Comparison of ENCODE assay signal across 24 cellular contexts in the genomic region with DNA sequence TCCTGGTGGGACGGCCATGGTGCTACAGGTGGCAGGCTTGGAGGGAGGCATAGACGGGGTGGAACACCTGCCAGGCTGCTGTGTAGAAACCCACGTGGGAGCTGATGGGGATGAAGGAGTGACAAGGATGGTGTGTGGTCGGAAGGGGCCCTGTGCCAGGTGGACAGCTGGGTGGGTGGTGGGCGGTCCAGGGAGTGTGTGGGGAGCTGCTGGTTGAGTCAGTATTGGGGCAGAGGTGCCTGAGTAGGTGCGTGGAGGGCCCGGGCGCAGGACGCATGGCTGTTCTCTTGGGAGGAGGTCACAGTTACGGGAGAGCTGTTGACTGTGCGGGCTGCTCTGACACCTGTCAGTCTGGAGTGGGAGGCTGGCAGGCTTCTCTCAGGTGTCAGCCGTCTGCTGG. TPM values are rescaled to one million over a fixed set of nuclear protein-coding genes. Genes with fewer than 3 reads are reported as not detected.
DNase-seq lines count a peak whose midpoint lies in the region; ATAC-seq, FAIRE-seq and TF ChIP-seq lines count a peak whose summit lies in the region.
"Had no signal": no experiment of that assay in that cellular context is flagged by ENCODE, and none has a peak within 500 bp of the region (broad histone marks: within the 10 kb centered on the region; RNA-seq: fewer than 3 reads in every experiment).

No MANE protein-coding gene starts in this region.

- 0 out of 2 replicates have a peak overlapping the region, but pooled peaks have one; percentile 25 for H4K8ac ChIP-seq in H1 (ENCODE audit: extremely low read depth, insufficient read depth, low read length)

- no peak overlapping the region for H3K14ac ChIP-seq in H1 (ENCODE audit: insufficient read length)

- H3K4me3 ChIP-seq in SK-N-SH (ENCODE audit: low read depth in 2 of 2, low read length in 1 of 2): no peak overlapping the region
- no peak overlapping the region for H3K4me3 ChIP-seq in H1 (ENCODE audit: extremely low read depth in 1 of 4, insufficient read depth in 2 of 4, low read depth in 3 of 4, low read length in 4 of 4)
- no peak overlapping the region for H3K4me3 ChIP-seq in CD4-positive, alpha-beta memory T cell (ENCODE audit: low read length in 2 of 2)

- no peaks in the 10 kb centered on the region for H3K9me2 ChIP-seq in SK-N-SH

- peak overlapping the region; percentile 88 for H3K27ac Mint-ChIP-seq in progenitor cell of endocrine pancreas
- no peak overlapping the region for H3K27ac Mint-ChIP-seq in CD4-positive, alpha-beta memory T cell
- H3K27ac Mint-ChIP-seq: IgD-negative memory B cell had no signal

- H3K79me2 ChIP-seq in SK-N-SH (ENCODE audit: insufficient read depth) (no peaks in the 10 kb centered on the region), H1 (ENCODE audit: control insufficient read depth in 1 of 2, insufficient read depth in 2 of 2, low read length in 2 of 2) (no peaks in the 10 kb centered on the region)

- no peak overlapping the region for H4K5ac ChIP-seq in H1 (ENCODE audit: insufficient read length, low read depth, low read length)

- no peaks in the 10 kb centered on the region for H3K4me1 Mint-ChIP-seq in progenitor cell of endocrine pancreas (ENCODE audit: low read depth)
- no peaks in the 10 kb centered on the region for H3K4me1 Mint-ChIP-seq in CD4-positive, alpha-beta memory T cell

- no peaks in the 10 kb centered on the region for H3K4me1 ChIP-seq in SK-N-SH (ENCODE audit: control insufficient read depth in 1 of 2, insufficient read depth in 2 of 2, low read depth in 1 of 2, low read length in 1 of 2)
- no peaks in the 10 kb centered on the region for H3K4me1 ChIP-seq in H1 (replicated peaks in 1 of 4; ENCODE audit: control insufficient read depth in 3 of 4, insufficient read depth in 4 of 4, low read length in 3 of 4)
- no peaks in the 10 kb centered on the region for H3K4me1 ChIP-seq in CD4-positive, alpha-beta memory T cell (ENCODE audit: insufficient read depth, low read length)
- H3K4me1 ChIP-seq: BE2C had no signal

- H3K4me3 Mint-ChIP-seq in progenitor cell of endocrine pancreas (ENCODE audit: low read depth): no peak overlapping the region
- H3K4me3 Mint-ChIP-seq in CD4-positive, alpha-beta memory T cell: no peak overlapping the region
- H3K4me3 Mint-ChIP-seq: CD14-positive monocyte, IgD-negative memory B cell had no signal

- ATAC-seq in SK-N-SH treated with all-trans-retinoic acid at 6 μM for 48 hours: no peak
- ATAC-seq in HG02571 (IDR thresholded peaks at IDR 0.05; ENCODE audit: unreplicated experiment): no peak
- ATAC-seq: PC-3 had no signal

- no peak overlapping the region for H2BK20ac ChIP-seq in H1 (ENCODE audit: low read length)

- no peak overlapping the region for H2BK15ac ChIP-seq in H1 (ENCODE audit: low read length)

- no peak overlapping the region for H2BK12ac ChIP-seq in H1 (ENCODE audit: low read depth, low read length)

- TF ChIP-seq POLR2A in H1 (IDR thresholded peaks at IDR 0.05; ENCODE audit: control extremely low read depth in 1 of 2, low read depth in 2 of 2, low read length in 2 of 2): no peak

- H3K4ac ChIP-seq in H1 (replicated peaks; ENCODE audit: insufficient read length, low read depth, low read length): no peak overlapping the region

- no peaks in the 10 kb centered on the region for H4K20me1 ChIP-seq in SK-N-SH (ENCODE audit: insufficient read depth)
- H4K20me1 ChIP-seq in H1 (replicated peaks in 1 of 2; ENCODE audit: control insufficient read depth in 1 of 2, insufficient read depth in 2 of 2, low read length in 2 of 2): peaks cover 3 to 4% of the 10 kb centered on the region in 2 experiments

- 94% methylated on average over 11 of the region's 12 CpGs for WGBS in SK-N-SH (ENCODE audit: low lambda C conversion rate)
- 91% methylated on average over 11 of the region's 12 CpGs; no CpG with 5 or more reads in 1 of the 2 experiments for WGBS in H1 (ENCODE audit: extremely low coverage in 1 of 2, insufficient coverage in 1 of 2, insufficient read length in 1 of 2, insufficient replicate concordance in 2 of 2, low coverage in 1 of 2, low lambda C conversion rate in 2 of 2, missing lambda C conversion rate in 1 of 2), 2 experiments

- CTCF ChIA-PET in SK-N-SH (lab: Yijun Ruan, JAX): interaction anchor here (0.6 to 2.7 kb wide), 5 partner anchors 9 to 27 kb away, joined by 3 to 11 read pairs (median 5); a partner anchor contains a TSS
- CTCF ChIA-PET in H1 (lab: Charles Lee; ENCODE audit: partially characterized antibody): interaction anchor here (1.3 to 1.4 kb wide), 2 partner anchors 8 to 9 kb away, joined by 3 to 4 read pairs; no protein-coding TSS in a partner anchor
- CTCF ChIA-PET in CD4-positive, alpha-beta memory T cell (lab: Charles Lee; ENCODE audit: partially characterized antibody): no interaction called here

- FAIRE-seq in H1 (lab: Jason Lieb, UNC): no peak

- no peaks in the 10 kb centered on the region for H3K9me3 ChIP-seq in SK-N-SH
- peaks cover 12 to 16% of the 10 kb centered on the region in 2 experiments for H3K9me3 ChIP-seq in H1 (ENCODE audit: insufficient read depth in 2 of 2, low read depth in 1 of 2, low read length in 1 of 2)
- H3K9me3 ChIP-seq in CD4-positive, alpha-beta memory T cell (ENCODE audit: control insufficient read depth in 1 of 2, low read length in 2 of 2): no peaks in the 10 kb centered on the region
- H3K9me3 ChIP-seq: BE2C had no signal

- H3K27ac ChIP-seq in SK-N-SH (ENCODE audit: low read depth in 2 of 2, low read length in 1 of 2): no peak overlapping the region
- H3K27ac ChIP-seq in H1 (ENCODE audit: low read depth, low read length): no peak overlapping the region
- no peak overlapping the region for H3K27ac ChIP-seq in CD4-positive, alpha-beta memory T cell (ENCODE audit: low read depth, low read length)

- H3K23ac ChIP-seq in H1 (ENCODE audit: insufficient read length): no peak overlapping the region

- peaks cover 3% of the 10 kb centered on the region for H3K9me3 Mint-ChIP-seq in progenitor cell of endocrine pancreas (ENCODE audit: low read depth)
- H3K9me3 Mint-ChIP-seq in CD4-positive, alpha-beta memory T cell: peaks cover 0 to 2% (median 0%) of the 10 kb centered on the region in 8 donors
- H3K9me3 Mint-ChIP-seq: IgD-negative memory B cell had no signal

- no peak overlapping the region for H3K56ac ChIP-seq in H1 (replicated peaks; ENCODE audit: insufficient read length, low read depth, low read length)

- no peaks in the 10 kb centered on the region for H3K23me2 ChIP-seq in H1 (ENCODE audit: low read depth, low read length)

- H2AFZ ChIP-seq in SK-N-SH (ENCODE audit: low read depth): no peak overlapping the region
- no peak overlapping the region for H2AFZ ChIP-seq in H1 (ENCODE audit: low read length)

- no peaks in the 10 kb centered on the region for H3K27me3 Mint-ChIP-seq in progenitor cell of endocrine pancreas
- H3K27me3 Mint-ChIP-seq in CD4-positive, alpha-beta memory T cell: no peaks in the 10 kb centered on the region
- H3K27me3 Mint-ChIP-seq: IgD-negative memory B cell had no signal

- H3K36me3 ChIP-seq in SK-N-SH (replicated peaks in 1 of 2; ENCODE audit: control insufficient read depth in 1 of 2, insufficient read depth in 2 of 2, low read length in 1 of 2) (peaks cover 20 to 39% of the 10 kb centered on the region in 2 experiments), H1 (ENCODE audit: control insufficient read depth in 2 of 4, insufficient read depth in 4 of 4, low read length in 3 of 4) (peaks cover 4 to 51% (median 35%) of the 10 kb centered on the region in 4 experiments; a peak in 6 of 8 replicates)
- H3K36me3 ChIP-seq in CD4-positive, alpha-beta memory T cell (ENCODE audit: insufficient read depth, low read length): peaks cover 31% of the 10 kb centered on the region

- intact Hi-C loops in CD4-positive, alpha-beta memory T cell (cut with micrococcal nuclease): no loop called here

- H2BK5ac ChIP-seq in H1 (ENCODE audit: low read depth, low read length): no peak overlapping the region

- no peak overlapping the region for H3K9ac ChIP-seq in SK-N-SH
- no peak overlapping the region for H3K9ac ChIP-seq in H1 (replicated peaks in 1 of 4; ENCODE audit: extremely low read depth in 1 of 4, low read depth in 3 of 4, low read length in 3 of 4)

- POLR2A ChIA-PET in SK-N-SH (lab: Yijun Ruan, JAX) (no interaction called here), H1 (lab: Charles Lee; ENCODE audit: partially characterized antibody) (interaction anchor here (1.0 to 1.5 kb wide), 3 partner anchors 15 to 57 kb away, joined by 3 to 6 read pairs (median 3); a partner anchor contains a TSS)
- POLR2A ChIA-PET in CD4-positive, alpha-beta memory T cell (lab: Charles Lee; ENCODE audit: partially characterized antibody): no interaction called here

- DNase-seq in SK-N-SH (peak; percentile 24), GM13977 (ENCODE audit: low spot score) (peak; percentile 23), H1 (ENCODE audit: low read depth in 1 of 2, low spot score in 2 of 2) (no peak), progenitor cell of endocrine pancreas (ENCODE audit: low spot score, unreplicated experiment) (no peak)
- DNase-seq in CD4-positive, alpha-beta memory T cell: no peak
- DNase-seq: 8988T; ACHN; BE2C; Calu3; DMS153; DND-41; NCI-H1048; NCI-H1417; NCI-H1694; NCI-H2081; NCI-H446; NCI-H524 treated with DMSO at 0.1 percent for 48 hours; NCI-H82; NK-92 treated with Interleukin-12 subunit alpha and Interleukin-12 subunit beta, amount 100 ng/mL, for 24 hours; PC-3 had no signal

- TF ChIP-seq EP300 in SK-N-SH (IDR thresholded peaks at IDR 0.05; ENCODE audit: borderline replicate concordance in 1 of 2, low read depth in 1 of 2, low read length in 1 of 2) (no peak), H1 (IDR thresholded peaks at IDR 0.05; ENCODE audit: borderline replicate concordance in 1 of 2, low read depth in 2 of 2, low read length in 2 of 2) (no peak)

- no peak overlapping the region for H3K18ac ChIP-seq in H1 (ENCODE audit: extremely low read depth, low read length)

- H3F3A ChIP-seq in SK-N-SH (replicated peaks; ENCODE audit: insufficient read depth): no peaks in the 10 kb centered on the region

- in situ Hi-C loops in GM13977 (cut with MboI; ENCODE audit: low pct_unique_long_range_greater_than_20kb, low sequenced_read_pairs, unreplicated experiment): no loop called here

- TF ChIP-seq CTCF in SK-N-SH (IDR thresholded peaks at IDR 0.05): no peak
- no peak for TF ChIP-seq CTCF in GM13977 (IDR thresholded peaks at IDR 0.05; ENCODE audit: extremely low read depth, insufficient read depth, missing control alignments)
- TF ChIP-seq CTCF in H1 (IDR thresholded peaks at IDR 0.05; ENCODE audit: control extremely low read depth in 1 of 3, insufficient read depth in 1 of 3, low read depth in 1 of 3, low read length in 3 of 3): no peak
- no peak for TF ChIP-seq CTCF in progenitor cell of endocrine pancreas (IDR thresholded peaks at IDR 0.05; ENCODE audit: unreplicated experiment)

- no peak overlapping the region for H2AK5ac ChIP-seq in H1 (ENCODE audit: low read depth, low read length)

- TF ChIP-seq RAD21 in SK-N-SH (IDR thresholded peaks at IDR 0.05; ENCODE audit: low read length): no peak
- TF ChIP-seq RAD21 in H1 (IDR thresholded peaks at IDR 0.05 in 1 of 2, conservative IDR thresholded peaks at IDR 0.05 in 1 of 2; ENCODE audit: low read depth in 2 of 2, low read length in 2 of 2): no peak

- H3K4me2 ChIP-seq in SK-N-SH (no peak overlapping the region), H1 (ENCODE audit: insufficient read depth in 1 of 2, low read depth in 2 of 2, low read length in 2 of 2) (no peak overlapping the region)

- H4K91ac ChIP-seq in H1 (replicated peaks; ENCODE audit: insufficient read length, low read length): no peak overlapping the region

- no peak overlapping the region for H2BK120ac ChIP-seq in H1 (replicated peaks; ENCODE audit: low read depth, low read length)

- H3K79me1 ChIP-seq in H1 (ENCODE audit: low read depth, low read length): no peaks in the 10 kb centered on the region; the same call in 1 of the 2 replicates

- no peaks in the 10 kb centered on the region for H3K27me3 ChIP-seq in SK-N-SH (ENCODE audit: insufficient read depth)
- no peaks in the 10 kb centered on the region; a peak in 1 of 7 replicates for H3K27me3 ChIP-seq in H1 (replicated peaks in 1 of 4; ENCODE audit: control insufficient read depth in 3 of 4, extremely low read depth in 1 of 4, insufficient read depth in 3 of 4, low read length in 3 of 4)
- no peaks in the 10 kb centered on the region for H3K27me3 ChIP-seq in CD4-positive, alpha-beta memory T cell (ENCODE audit: insufficient read depth, low read length)
- H3K27me3 ChIP-seq: BE2C had no signal

- H3K36me3 Mint-ChIP-seq in progenitor cell of endocrine pancreas (ENCODE audit: insufficient read depth): peaks cover 50% of the 10 kb centered on the region
- H3K36me3 Mint-ChIP-seq in CD4-positive, alpha-beta memory T cell: peaks cover 33 to 46% of the 10 kb centered on the region in 2 donors

RNA-seq across cellular contexts. Expression of a gene that starts 12.6 kb away (rescaled TPM):
- 33.7 and 36.3 TPM in 2 replicates for polyA plus RNA-seq in SK-N-SH (2012; rRNA removed)
- 12.4 and 18.7 TPM in 2 replicates for polyA plus RNA-seq in SK-N-SH (2012; cell fraction: cytosol; rRNA removed)
- polyA plus RNA-seq in SK-N-SH (2012; cell fraction: nucleus; rRNA removed): 210 and 218 TPM in 2 replicates
- 8.1 and 8.3 TPM in 2 replicates for total RNA-seq in H1 (2021; fragmentation: NEBNext Ultra II Directional; extraction: Animal tissue kit (Norgen Biotek cat#: 25700))
- polyA plus RNA-seq in H1 (2011; rRNA removed): 3.4 and 9.8 TPM in 2 replicates
- polyA plus RNA-seq in H1 (2011; cell fraction: cytosol; rRNA removed): 7.6 TPM
- 34.5 TPM for polyA plus RNA-seq in H1 (2011; cell fraction: nucleus; rRNA removed)
- 7.6 to 12.7 TPM (median 8.9 TPM) in 4 replicates for polyA plus RNA-seq in H1 (2012, experiment 1 of 2)
- polyA plus RNA-seq in H1 (2012, experiment 2 of 2): 3.3 TPM
- 4.2 TPM for polyA plus RNA-seq in H1 (2013, experiment 1 of 2)
- 3.3 TPM for polyA plus RNA-seq in H1 (2013, experiment 2 of 2)
- 5.0 and 7.3 TPM in 2 replicates for polyA minus RNA-seq in H1 (2011; rRNA and poly(A)+ RNA removed)
- 10.3 TPM for polyA minus RNA-seq in H1 (2011; cell fraction: cytosol; rRNA and poly(A)+ RNA removed)
- polyA minus RNA-seq in H1 (2011; cell fraction: nucleus; rRNA and poly(A)+ RNA removed): 19.0 TPM
- 28.8 and 34.8 TPM in 2 replicates for total RNA-seq in progenitor cell of endocrine pancreas
- total RNA-seq in CD4-positive, alpha-beta memory T cell: 10 to 100 TPM; 48.7 to 53.9 TPM
- 1 to 10 TPM in 1 of 2 donors, under 1 TPM in 1; 0.93 to 5.9 TPM for polyA plus RNA-seq in CD4-positive, alpha-beta memory T cell

RNA-seq across cellular contexts. Expression of a gene that starts 20.0 kb away (rescaled TPM):
- polyA plus RNA-seq in SK-N-SH (2012; rRNA removed) (56.3 and 62.9 TPM in 2 replicates), H1 (2011; rRNA removed) (41.5 and 42.5 TPM in 2 replicates)
- polyA plus RNA-seq in SK-N-SH (2012; cell fraction: cytosol; rRNA removed): 31.8 and 41.4 TPM in 2 replicates
- 212 and 214 TPM in 2 replicates for polyA plus RNA-seq in SK-N-SH (2012; cell fraction: nucleus; rRNA removed)
- 47.4 and 49.7 TPM in 2 replicates for total RNA-seq in H1 (2021; fragmentation: NEBNext Ultra II Directional; extraction: Animal tissue kit (Norgen Biotek cat#: 25700))
- polyA plus RNA-seq in H1 (2011; cell fraction: cytosol; rRNA removed): 44.1 TPM
- polyA plus RNA-seq in H1 (2011; cell fraction: nucleus; rRNA removed): 91.5 TPM
- 33.8 to 49.1 TPM (median 39.8 TPM) in 4 replicates for polyA plus RNA-seq in H1 (2012, experiment 1 of 2)
- 14.9 TPM for polyA plus RNA-seq in H1 (2012, experiment 2 of 2)
- polyA plus RNA-seq in H1 (2013, experiment 1 of 2): 22.2 TPM
- polyA plus RNA-seq in H1 (2013, experiment 2 of 2): 20.1 TPM
- polyA minus RNA-seq in H1 (2011; rRNA and poly(A)+ RNA removed): 52.8 and 60.2 TPM in 2 replicates
- polyA minus RNA-seq in H1 (2011; cell fraction: cytosol; rRNA and poly(A)+ RNA removed): 26.1 TPM
- 42.9 TPM for polyA minus RNA-seq in H1 (2011; cell fraction: nucleus; rRNA and poly(A)+ RNA removed)
- 57.8 and 65.9 TPM in 2 replicates for total RNA-seq in progenitor cell of endocrine pancreas
- total RNA-seq in CD4-positive, alpha-beta memory T cell: 10 to 100 TPM; 98.9 to 99.5 TPM
- 10 to 100 TPM; 19.3 to 31.7 TPM for polyA plus RNA-seq in CD4-positive, alpha-beta memory T cell

RNA-seq across cellular contexts. Expression of a gene that starts 35.2 kb away (rescaled TPM):
- polyA plus RNA-seq in SK-N-SH (2012; rRNA removed): 36.3 and 51.1 TPM in 2 replicates
- polyA plus RNA-seq in SK-N-SH (2012; cell fraction: cytosol; rRNA removed): 32.5 and 40.9 TPM in 2 replicates
- 32.1 and 47.2 TPM in 2 replicates for polyA plus RNA-seq in SK-N-SH (2012; cell fraction: nucleus; rRNA removed)
- total RNA-seq in H1 (2021; fragmentation: NEBNext Ultra II Directional; extraction: Animal tissue kit (Norgen Biotek cat#: 25700)): 69.9 and 70.5 TPM in 2 replicates
- polyA plus RNA-seq in H1 (2011; rRNA removed): 58.3 and 82.3 TPM in 2 replicates
- polyA plus RNA-seq in H1 (2011; cell fraction: cytosol; rRNA removed): 74.7 TPM
- 77.7 TPM for polyA plus RNA-seq in H1 (2011; cell fraction: nucleus; rRNA removed)
- polyA plus RNA-seq in H1 (2012, experiment 1 of 2): 60.0 to 66.8 TPM (median 63.3 TPM) in 4 replicates
- 92.7 TPM for polyA plus RNA-seq in H1 (2012, experiment 2 of 2)
- polyA plus RNA-seq in H1 (2013, experiment 1 of 2): 60.0 TPM
- polyA plus RNA-seq in H1 (2013, experiment 2 of 2): 59.1 TPM
- 19.6 and 25.7 TPM in 2 replicates for polyA minus RNA-seq in H1 (2011; rRNA and poly(A)+ RNA removed)
- 31.5 TPM for polyA minus RNA-seq in H1 (2011; cell fraction: cytosol; rRNA and poly(A)+ RNA removed)
- polyA minus RNA-seq in H1 (2011; cell fraction: nucleus; rRNA and poly(A)+ RNA removed): 21.3 TPM
- total RNA-seq in progenitor cell of endocrine pancreas: 51.4 and 54.4 TPM in 2 replicates
- 10 to 100 TPM; 18.8 TPM for total RNA-seq in CD4-positive, alpha-beta memory T cell
- polyA plus RNA-seq in CD4-positive, alpha-beta memory T cell: 10 to 100 TPM; 29.4 to 50.3 TPM

RNA-seq across cellular contexts. Expression of a gene that starts 54.8 kb away (rescaled TPM):
- polyA plus RNA-seq in SK-N-SH (2012; rRNA removed) (0.10 and 0.15 TPM in 2 replicates), H1 (2011; rRNA removed) (0.14 TPM in 1 of 2 replicates, not detected in the other)
- 0.04 TPM in 1 of 2 replicates, not detected in the other for polyA plus RNA-seq in SK-N-SH (2012; cell fraction: cytosol; rRNA removed)
- polyA plus RNA-seq in SK-N-SH (2012; cell fraction: nucleus; rRNA removed): 0.74 and 1.0 TPM in 2 replicates
- total RNA-seq in H1 (2021; fragmentation: NEBNext Ultra II Directional; extraction: Animal tissue kit (Norgen Biotek cat#: 25700)): not detected in 2 replicates
- polyA plus RNA-seq in H1 (2011; cell fraction: cytosol; rRNA removed): 0.06 TPM
- 0.44 TPM for polyA plus RNA-seq in H1 (2011; cell fraction: nucleus; rRNA removed)
- polyA plus RNA-seq in H1 (2012, experiment 1 of 2): 0.15 to 0.21 TPM (median 0.17 TPM) in 3 of 4 replicates, not detected in the other
- not detected for polyA plus RNA-seq in H1 (2012, experiment 2 of 2)
- 0.12 TPM for polyA plus RNA-seq in H1 (2013, experiment 1 of 2)
- 0.09 TPM for polyA plus RNA-seq in H1 (2013, experiment 2 of 2)
- 0.13 TPM in 1 of 2 replicates, not detected in the other for polyA minus RNA-seq in H1 (2011; rRNA and poly(A)+ RNA removed)
- not detected for polyA minus RNA-seq in H1 (2011; cell fraction: cytosol; rRNA and poly(A)+ RNA removed)
- polyA minus RNA-seq in H1 (2011; cell fraction: nucleus; rRNA and poly(A)+ RNA removed): 0.90 TPM
- total RNA-seq in progenitor cell of endocrine pancreas: 0.51 and 0.84 TPM in 2 replicates
- total RNA-seq in CD4-positive, alpha-beta memory T cell: under 1 TPM in 1 of 2 experiments, not detected in 1; 0.39 TPM
- under 1 TPM in 1 of 2 donors, not detected in 1; 0.14 TPM for polyA plus RNA-seq in CD4-positive, alpha-beta memory T cell
- total RNA-seq: Calu3, PC-3 had no signal
- polyA plus RNA-seq: CD14-positive monocyte, IgD-negative memory B cell had no signal

Comparison
In these comparisons a context has a peak if more than half of its experiments do, and no peak if none do; other contexts are left out.
1. DNase-seq: peak in SK-N-SH (single experiment) and GM13977 (single experiment); none in H1 (0 of 2), progenitor cell of endocrine pancreas (single experiment) and CD4-positive, alpha-beta memory T cell (0 of 5).